Comparison of ENCODE assay signal across 9 cellular contexts in the genomic region with DNA sequence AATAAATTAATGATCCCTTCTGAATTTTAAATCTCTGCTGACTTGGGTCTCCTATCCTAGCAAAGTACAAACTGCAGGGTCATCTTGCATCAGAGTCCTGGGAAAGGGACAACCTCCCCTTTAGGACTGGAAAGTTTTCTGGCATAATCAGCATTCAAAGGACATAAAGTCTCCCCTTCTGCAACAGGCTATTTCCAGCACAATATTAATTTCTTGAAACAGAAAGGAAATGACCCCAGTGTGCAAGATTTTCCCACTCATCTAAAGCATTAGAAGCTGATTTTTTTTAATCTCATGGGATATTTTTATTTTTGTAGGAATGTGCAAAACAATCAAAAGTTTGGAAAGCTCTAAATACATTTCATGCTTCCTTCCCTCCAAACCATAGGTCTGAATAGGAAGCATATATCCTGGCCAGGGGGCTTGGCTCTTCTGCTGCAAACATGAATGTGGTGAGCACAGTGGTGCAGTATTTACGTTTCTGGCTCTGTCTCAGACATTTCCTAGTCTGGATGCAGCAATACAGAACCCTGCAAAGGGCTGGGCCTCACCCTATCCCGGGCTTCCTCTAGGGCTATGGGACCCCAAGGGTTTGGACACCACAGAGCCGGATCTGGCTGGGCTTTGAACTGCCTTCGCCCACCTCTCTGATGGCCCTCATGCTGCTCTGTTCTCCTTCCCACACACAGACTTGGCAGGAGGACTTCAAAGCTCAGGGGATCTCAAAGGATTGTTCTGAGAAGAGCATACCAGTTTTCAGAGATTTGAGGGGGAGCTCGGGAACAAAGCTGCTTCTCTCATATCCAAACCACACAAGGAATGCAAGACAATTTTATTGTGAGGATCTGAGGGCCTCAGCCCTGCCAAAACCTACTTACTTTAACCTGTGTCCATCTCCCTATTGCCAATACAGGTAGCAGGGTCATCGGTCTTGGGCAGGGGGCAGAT.
A peak's percentile ranks its signal among the peaks of the same experiment; 100 is the strongest.
DNase-seq lines count a peak whose midpoint lies in the region; ATAC-seq and TF ChIP-seq lines count a peak whose summit lies in the region.
"Had no signal": no experiment of that assay in that cellular context is flagged by ENCODE, and none has a peak within 500 bp of the region (broad histone marks: within the 10 kb centered on the region; RNA-seq: fewer than 3 reads in every experiment).

No MANE protein-coding gene starts in this region.

- 16 to 29% methylated on average over 2 to 6 of the region's 6 CpGs for WGBS in esophagus squamous epithelium, 2 donors

- peaks cover 0 to 49% (median 14%) of the 10 kb centered on the region in 3 donors for H3K4me1 ChIP-seq in esophagus squamous epithelium
- peaks cover 26% of the 10 kb centered on the region for H3K4me1 ChIP-seq in upper lobe of right lung

- H3K27me3 ChIP-seq in esophagus squamous epithelium: no peaks in the 10 kb centered on the region
- no peaks in the 10 kb centered on the region for H3K27me3 ChIP-seq in upper lobe of right lung

- H3K27ac ChIP-seq in esophagus squamous epithelium: peak overlapping the region; percentile 7 to 80 (median 70)
- peak overlapping the region; percentile 65 for H3K27ac ChIP-seq in upper lobe of right lung

- peak; percentile 46 for ATAC-seq in upper lobe of right lung
- ATAC-seq in HG03095 (IDR thresholded peaks at IDR 0.05; ENCODE audit: unreplicated experiment): no peak
- ATAC-seq: T-cell had no signal

- H3K4me3 ChIP-seq in esophagus squamous epithelium (no peak overlapping the region), upper lobe of right lung (no peak overlapping the region)

- no peaks in the 10 kb centered on the region for H3K9me3 ChIP-seq in esophagus squamous epithelium
- no peaks in the 10 kb centered on the region for H3K9me3 ChIP-seq in upper lobe of right lung

- in situ Hi-C loops in SK-MEL-5 (cut with HindIII; ENCODE audit: low pct_unique_long_range_greater_than_20kb, low sequenced_read_pairs): no loop called here

- H3K36me3 ChIP-seq in esophagus squamous epithelium (no peaks in the 10 kb centered on the region), upper lobe of right lung (peaks cover 7% of the 10 kb centered on the region)

- no peak for TF ChIP-seq POLR2A in esophagus squamous epithelium (IDR thresholded peaks at IDR 0.05)

- peak; percentile 55 for DNase-seq in SK-MEL-5 (ENCODE audit: low read depth, low spot score)
- DNase-seq in esophagus squamous epithelium (lab: John Stamatoyannopoulos, UW): no peak
- DNase-seq in myocyte (ENCODE audit: low read depth): peak; percentile 76
- DNase-seq in upper lobe of right lung: no peak
- no peak for DNase-seq in amniotic stem cell (lab: John Stamatoyannopoulos, UW)
- DNase-seq in NCI-H82 treated with DMSO at 0.1 percent for 48 hours (lab: John Stamatoyannopoulos, UW; ENCODE audit: unreplicated experiment): no peak
- DNase-seq: NCI-H1436 treated with DMSO at 0.1 percent for 48 hours, T-cell had no signal

- TF ChIP-seq CTCF in esophagus squamous epithelium (IDR thresholded peaks at IDR 0.05) (no peak), upper lobe of right lung (IDR thresholded peaks at IDR 0.05) (no peak)

- intact Hi-C loops in esophagus squamous epithelium (cut with DNase I): loop anchor here (10.0 kb wide), 1 partner anchor 61 kb away; no protein-coding TSS in a partner anchor
- intact Hi-C loops in upper lobe of right lung (cut with DNase I): no loop called here

Comparison
In these comparisons a context has a peak if more than half of its experiments do, and no peak if none do; other contexts are left out.
1. DNase-seq: peak in SK-MEL-5 (single experiment) and myocyte (single experiment); none in esophagus squamous epithelium (single experiment), upper lobe of right lung (single experiment), amniotic stem cell (single experiment) and NCI-H82 treated with DMSO at 0.1 percent for 48 hours (single experiment).